1 cellular context compared by ENCODE assay signal in the genomic region with DNA sequence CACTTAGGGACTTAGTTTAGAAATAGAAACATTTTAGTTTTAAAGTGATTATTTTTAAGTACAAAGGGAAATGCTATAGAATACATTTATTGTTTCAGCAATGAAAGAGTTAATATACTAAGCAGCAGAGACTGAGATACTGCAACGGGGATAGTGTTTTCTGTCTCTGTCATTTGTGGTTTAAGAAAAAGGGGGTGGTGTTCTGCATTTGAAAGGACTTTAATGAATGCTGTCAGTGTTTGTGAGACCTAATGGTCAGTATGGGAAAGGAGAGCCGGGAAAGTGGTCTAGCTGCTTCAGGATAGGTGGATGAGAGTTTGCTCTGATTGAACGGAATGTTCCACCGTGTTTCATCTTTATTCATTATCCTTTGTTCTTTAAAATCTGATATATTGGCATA.
TF ChIP-seq lines count a peak whose summit lies in the region.

A gene with protein sequence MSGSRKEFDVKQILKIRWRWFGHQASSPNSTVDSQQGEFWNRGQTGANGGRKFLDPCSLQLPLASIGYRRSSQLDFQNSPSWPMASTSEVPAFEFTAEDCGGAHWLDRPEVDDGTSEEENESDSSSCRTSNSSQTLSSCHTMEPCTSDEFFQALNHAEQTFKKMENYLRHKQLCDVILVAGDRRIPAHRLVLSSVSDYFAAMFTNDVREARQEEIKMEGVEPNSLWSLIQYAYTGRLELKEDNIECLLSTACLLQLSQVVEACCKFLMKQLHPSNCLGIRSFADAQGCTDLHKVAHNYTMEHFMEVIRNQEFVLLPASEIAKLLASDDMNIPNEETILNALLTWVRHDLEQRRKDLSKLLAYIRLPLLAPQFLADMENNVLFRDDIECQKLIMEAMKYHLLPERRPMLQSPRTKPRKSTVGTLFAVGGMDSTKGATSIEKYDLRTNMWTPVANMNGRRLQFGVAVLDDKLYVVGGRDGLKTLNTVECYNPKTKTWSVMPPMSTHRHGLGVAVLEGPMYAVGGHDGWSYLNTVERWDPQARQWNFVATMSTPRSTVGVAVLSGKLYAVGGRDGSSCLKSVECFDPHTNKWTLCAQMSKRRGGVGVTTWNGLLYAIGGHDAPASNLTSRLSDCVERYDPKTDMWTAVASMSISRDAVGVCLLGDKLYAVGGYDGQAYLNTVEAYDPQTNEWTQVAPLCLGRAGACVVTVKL (plus strand): TSS at position 139 of the 400 bp plus-strand sequence. CDS start 421 bp downstream, outside the sequence.

TF ChIP-seq in SK-N-SH treated with all-trans-retinoic acid at 6 μM for 48 hours, 23 proteins besides CTCF, POLR2A, EP300 and RAD21 (continued from another document):
- TF ChIP-seq, protein P1, sequence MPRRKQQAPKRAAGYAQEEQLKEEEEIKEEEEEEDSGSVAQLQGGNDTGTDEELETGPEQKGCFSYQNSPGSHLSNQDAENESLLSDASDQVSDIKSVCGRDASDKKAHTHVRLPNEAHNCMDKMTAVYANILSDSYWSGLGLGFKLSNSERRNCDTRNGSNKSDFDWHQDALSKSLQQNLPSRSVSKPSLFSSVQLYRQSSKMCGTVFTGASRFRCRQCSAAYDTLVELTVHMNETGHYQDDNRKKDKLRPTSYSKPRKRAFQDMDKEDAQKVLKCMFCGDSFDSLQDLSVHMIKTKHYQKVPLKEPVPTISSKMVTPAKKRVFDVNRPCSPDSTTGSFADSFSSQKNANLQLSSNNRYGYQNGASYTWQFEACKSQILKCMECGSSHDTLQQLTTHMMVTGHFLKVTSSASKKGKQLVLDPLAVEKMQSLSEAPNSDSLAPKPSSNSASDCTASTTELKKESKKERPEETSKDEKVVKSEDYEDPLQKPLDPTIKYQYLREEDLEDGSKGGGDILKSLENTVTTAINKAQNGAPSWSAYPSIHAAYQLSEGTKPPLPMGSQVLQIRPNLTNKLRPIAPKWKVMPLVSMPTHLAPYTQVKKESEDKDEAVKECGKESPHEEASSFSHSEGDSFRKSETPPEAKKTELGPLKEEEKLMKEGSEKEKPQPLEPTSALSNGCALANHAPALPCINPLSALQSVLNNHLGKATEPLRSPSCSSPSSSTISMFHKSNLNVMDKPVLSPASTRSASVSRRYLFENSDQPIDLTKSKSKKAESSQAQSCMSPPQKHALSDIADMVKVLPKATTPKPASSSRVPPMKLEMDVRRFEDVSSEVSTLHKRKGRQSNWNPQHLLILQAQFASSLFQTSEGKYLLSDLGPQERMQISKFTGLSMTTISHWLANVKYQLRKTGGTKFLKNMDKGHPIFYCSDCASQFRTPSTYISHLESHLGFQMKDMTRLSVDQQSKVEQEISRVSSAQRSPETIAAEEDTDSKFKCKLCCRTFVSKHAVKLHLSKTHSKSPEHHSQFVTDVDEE (CRISPR knock-in tag; IDR thresholded peaks at IDR 0.05), result no peak
- TF ChIP-seq OSR1 (CRISPR knock-in tag; IDR thresholded peaks at IDR 0.05), result no peak
TF ChIP-seq in SK-N-SH treated with all-trans-retinoic acid at 6 μM for 48 hours: peak in this region for 0.
